Comparison of ENCODE assay signal across 1 cellular context in the genomic region with DNA sequence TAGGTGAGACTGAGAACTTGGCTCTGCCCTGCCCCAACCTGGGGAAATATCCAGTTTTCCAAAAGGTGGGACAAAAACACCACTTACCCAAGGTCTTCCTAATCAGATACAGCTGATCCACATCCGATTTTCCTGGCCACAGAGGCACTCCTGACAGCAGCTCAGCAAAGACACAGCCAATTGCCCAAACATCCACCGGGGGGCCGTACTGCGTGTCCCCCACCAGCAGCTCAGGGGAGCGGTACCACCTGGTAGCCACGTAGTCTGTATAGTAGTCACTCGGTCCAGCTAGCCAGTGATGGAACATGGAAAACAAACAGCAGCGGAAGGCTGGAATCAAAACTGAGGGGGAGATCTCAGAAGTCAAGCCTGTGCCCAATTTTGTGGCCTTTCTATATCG.
TF ChIP-seq lines count a peak whose summit lies in the region.

No MANE protein-coding gene starts in this region.

TF ChIP-seq in GM12878, 131 proteins besides CTCF, POLR2A, EP300 and RAD21:
- TF ChIP-seq SMARCA5 (IDR thresholded peaks at IDR 0.05), result no peak
- no peak for TF ChIP-seq JUNB (IDR thresholded peaks at IDR 0.05)
- no peak for TF ChIP-seq RCOR1 (conservative IDR thresholded peaks at IDR 0.05; ENCODE audit: low read depth, low read length)
- TF ChIP-seq IKZF2 (IDR thresholded peaks at IDR 0.05), result no peak
- no peak for TF ChIP-seq SMAD5 (IDR thresholded peaks at IDR 0.05; ENCODE audit: low read depth)
- TF ChIP-seq HDAC2 (IDR thresholded peaks at IDR 0.05), result no peak
- TF ChIP-seq CHD2 (IDR thresholded peaks at IDR 0.05; ENCODE audit: borderline replicate concordance, low read depth, low read length), result no peak
